ENCODE assay signal across 1 cellular context in genomic region chr6:135233676-135234491, GRCh38.
TF ChIP-seq lines count a peak whose summit lies in the region.

No MANE protein-coding gene starts in this region.

TF ChIP-seq in K562, 482 proteins besides CTCF, POLR2A, EP300 and RAD21 (continued from another document):
- TF ChIP-seq ZFX (CRISPR knock-in tag; IDR thresholded peaks at IDR 0.05) (no peak), ZKSCAN3 (CRISPR knock-in tag; IDR thresholded peaks at IDR 0.05) (no peak), ZNF766 (CRISPR knock-in tag; conservative IDR thresholded peaks at IDR 0.05) (0 out of 2 replicates have a peak, but pooled peaks have one; percentile 46), ZNF311 (CRISPR knock-in tag; IDR thresholded peaks at IDR 0.05) (0 out of 2 replicates have a peak, but pooled peaks have one; percentile 22), HINFP (tag; conservative IDR thresholded peaks at IDR 0.05; ENCODE audit: low read depth) (peak; percentile 51; the same call in 1 of the 2 replicates), HNRNPH1 (optimal IDR thresholded peaks at IDR 0.05; ENCODE audit: low read depth, low read length) (no peak), ID3 (CRISPR knock-in tag; IDR thresholded peaks at IDR 0.05) (no peak), ID3 (tag; IDR thresholded peaks at IDR 0.05) (0 out of 2 replicates have a peak, but pooled peaks have one; percentile 41), ETV1 (tag; conservative IDR thresholded peaks at IDR 0.05; ENCODE audit: low read depth) (peak; percentile 30; the same call in 1 of the 2 replicates), ZNF395 (CRISPR knock-in tag; IDR thresholded peaks at IDR 0.05) (peak; percentile 57; the same call in 1 of the 2 replicates), TFAP4 (CRISPR knock-in tag; IDR thresholded peaks at IDR 0.05; ENCODE audit: borderline replicate concordance) (peak; percentile 30; the same call in 1 of the 2 replicates), DMBX1 (CRISPR knock-in tag; IDR thresholded peaks at IDR 0.05; ENCODE audit: borderline replicate concordance) (peak; percentile 68), CREB3 (tag; conservative IDR thresholded peaks at IDR 0.05; ENCODE audit: low read depth) (peak; percentile 78), CBFB (CRISPR knock-in tag; IDR thresholded peaks at IDR 0.05) (no peak), FOXJ3 (CRISPR knock-in tag; IDR thresholded peaks at IDR 0.05) (no peak), TRIM24 (IDR thresholded peaks at IDR 0.05) (no peak), MEF2D (tag; conservative IDR thresholded peaks at IDR 0.05; ENCODE audit: low read depth) (0 out of 2 replicates have a peak, but pooled peaks have one; percentile 31), MBD1 (CRISPR knock-in tag; IDR thresholded peaks at IDR 0.05) (no peak), DDX20 (tag; IDR thresholded peaks at IDR 0.05; ENCODE audit: low read depth) (peak; percentile 56; the same call in 1 of the 2 replicates), ZNF592 (IDR thresholded peaks at IDR 0.05) (peak; percentile 94), ZNF717 (CRISPR knock-in tag; IDR thresholded peaks at IDR 0.05) (no peak), PBX2 (CRISPR knock-in tag; IDR thresholded peaks at IDR 0.05; ENCODE audit: low read depth) (no peak), PBX2 (tag; conservative IDR thresholded peaks at IDR 0.05; ENCODE audit: low read depth) (peak; percentile 41), PYGO2 (tag; IDR thresholded peaks at IDR 0.05) (0 out of 2 replicates have a peak, but pooled peaks have one; percentile 39), MECOM (CRISPR knock-in tag; IDR thresholded peaks at IDR 0.05) (peak; percentile 63; the same call in 1 of the 2 replicates), CXXC5 (CRISPR knock-in tag; IDR thresholded peaks at IDR 0.05) (peak; percentile 55), CTBP1 (IDR thresholded peaks at IDR 0.05; ENCODE audit: borderline replicate concordance) (0 out of 2 replicates have a peak, but pooled peaks have one; percentile 22)
